In the genomic region with DNA sequence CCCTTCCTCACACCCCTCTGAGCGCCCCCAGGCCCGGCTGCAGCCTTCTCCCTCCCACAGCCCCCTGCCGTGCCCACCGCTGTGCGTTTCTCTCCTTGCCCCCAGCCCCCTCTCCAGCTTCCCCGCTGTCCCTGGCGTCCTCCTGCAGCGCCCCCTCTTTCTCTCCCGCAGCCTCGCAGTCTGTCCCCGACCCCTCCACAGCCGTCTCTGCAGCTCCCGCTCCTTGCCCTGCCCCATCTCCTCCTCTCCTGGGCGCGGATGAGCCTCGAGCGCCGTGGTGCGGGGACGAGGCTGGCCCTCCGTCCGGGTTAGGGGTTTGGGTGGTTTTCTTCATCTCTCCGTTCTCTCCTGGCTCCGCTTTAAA, we compare ENCODE assay signal across 1 cellular context.
TF ChIP-seq lines count a peak whose summit lies in the region.

No MANE protein-coding gene starts in this region.

TF ChIP-seq in endothelial cell of umbilical vein, 7 proteins besides CTCF, POLR2A, EP300 and RAD21:
- TF ChIP-seq EZH2 (IDR thresholded peaks at IDR 0.05; ENCODE audit: borderline replicate concordance, low read depth, low read length, severe bottlenecking) (no peak), MYC (IDR thresholded peaks at IDR 0.05; ENCODE audit: low read depth, low read length) (no peak), FOS (IDR thresholded peaks at IDR 0.05; ENCODE audit: borderline replicate concordance, insufficient read depth, low read length) (no peak), JUN (IDR thresholded peaks at IDR 0.05; ENCODE audit: borderline replicate concordance, insufficient read depth, insufficient read length, low read depth) (no peak), GATA2 (IDR thresholded peaks at IDR 0.05; ENCODE audit: insufficient read depth, insufficient read length, low read depth, low read length) (no peak), POLR2AphosphoS5 (IDR thresholded peaks at IDR 0.05; ENCODE audit: insufficient read depth, low read depth, low read length) (no peak)
- TF ChIP-seq, protein P1, sequence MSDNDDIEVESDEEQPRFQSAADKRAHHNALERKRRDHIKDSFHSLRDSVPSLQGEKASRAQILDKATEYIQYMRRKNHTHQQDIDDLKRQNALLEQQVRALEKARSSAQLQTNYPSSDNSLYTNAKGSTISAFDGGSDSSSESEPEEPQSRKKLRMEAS (IDR thresholded peaks at IDR 0.05; ENCODE audit: insufficient read depth, insufficient read length): no peak
